1 cellular context compared by ENCODE assay signal in genomic region chr1:225343618-225344017, GRCh38.
TF ChIP-seq lines count a peak whose summit lies in the region.

No MANE protein-coding gene starts in this region.

TF ChIP-seq in HCT116, 20 proteins besides CTCF, POLR2A, EP300 and RAD21 (continued from another document):
- TF ChIP-seq ATF3 (IDR thresholded peaks at IDR 0.05): no peak
TF ChIP-seq in HCT116: peak in this region for 0.
